In genomic region chr13:99313473-99313872, GRCh38 we compare ENCODE assay signal across 8 cellular contexts. TPM values are rescaled to one million over a fixed set of nuclear protein-coding genes. Genes with fewer than 3 reads are reported as not detected.
DNase-seq lines count a peak whose midpoint lies in the region; ATAC-seq and TF ChIP-seq lines count a peak whose summit lies in the region.

No MANE protein-coding gene starts in this region.

- RAD21 ChIA-PET in HCT116 (lab: Charles Lee; ENCODE audit: low non-redundant PET in 1 of 2, low total read pairs in 2 of 2, uncharacterized antibody in 2 of 2, unreplicated experiment in 2 of 2) = no interaction called here

- DNase-seq in AG10803 (ENCODE audit: low read depth) (peak; percentile 70), HCT116 (ENCODE audit: low read depth, low spot score) (no peak), brain microvascular endothelial cell (no peak), mucosa of descending colon (no peak), A673 (ENCODE audit: low spot score) (no peak), NCI-H510A treated with DMSO at 0.1 percent for 48 hours (lab: John Stamatoyannopoulos, UW) (no peak), hepatocyte (ENCODE audit: low spot score) (no peak)

- in situ Hi-C loops in brain microvascular endothelial cell (cut with HindIII; ENCODE audit: low pct_ligation_motif_present, low sequenced_read_pairs) = no loop called here

- no peak for TF ChIP-seq CTCF in AG10803 (conservative IDR thresholded peaks at IDR 0.05; ENCODE audit: low read length)
- TF ChIP-seq CTCF in HCT116 (IDR thresholded peaks at IDR 0.05 in 2 of 3, conservative IDR thresholded peaks at IDR 0.05 in 1 of 3; ENCODE audit: borderline replicate concordance in 1 of 3, insufficient read depth in 1 of 3, low read depth in 2 of 3, low read length in 2 of 3) = no peak
- no peak for TF ChIP-seq CTCF in brain microvascular endothelial cell (IDR thresholded peaks at IDR 0.05; ENCODE audit: low read depth, low read length, missing control alignments)
- no peak for TF ChIP-seq CTCF in mucosa of descending colon (IDR thresholded peaks at IDR 0.05)
- no peak for TF ChIP-seq CTCF in A673 (conservative IDR thresholded peaks at IDR 0.05; ENCODE audit: low read depth, low read length)
- TF ChIP-seq CTCF in hepatocyte (IDR thresholded peaks at IDR 0.05; ENCODE audit: poor library complexity) = no peak

- H3K4me1 ChIP-seq in HCT116 (ENCODE audit: control insufficient read depth in 1 of 2, insufficient read depth in 2 of 2, low read length in 2 of 2) = peaks cover 71 to 95% of the 10 kb centered on the region in 2 experiments
- peaks cover 9% of the 10 kb centered on the region for H3K4me1 ChIP-seq in mucosa of descending colon (ENCODE audit: low read depth)
- no peaks in the 10 kb centered on the region for H3K4me1 ChIP-seq in A673 (ENCODE audit: insufficient read depth, low read length, poor library complexity, severe bottlenecking)
- peaks cover 10% of the 10 kb centered on the region for H3K4me1 ChIP-seq in hepatocyte (ENCODE audit: insufficient read depth)

- H3K4me2 ChIP-seq in HCT116 (ENCODE audit: low read length) (peak overlapping the region; percentile 68), hepatocyte (no peak overlapping the region)

- H3K36me3 ChIP-seq in HCT116 (ENCODE audit: control insufficient read depth in 1 of 2, insufficient read depth in 2 of 2, low read length in 2 of 2) (0 out of 4 replicates have a peak, but pooled peaks cover 0 to 3% of the 10 kb centered on the region in 2 experiments), brain microvascular endothelial cell (replicated peaks) (no peaks in the 10 kb centered on the region), mucosa of descending colon (ENCODE audit: low read depth) (no peaks in the 10 kb centered on the region), A673 (ENCODE audit: insufficient read depth, low read length, poor library complexity, severe bottlenecking) (no peaks in the 10 kb centered on the region), hepatocyte (replicated peaks; ENCODE audit: insufficient read depth, low read depth) (no peaks in the 10 kb centered on the region)

- H2AFZ ChIP-seq in HCT116 (ENCODE audit: low read depth, low read length, poor library complexity, severe bottlenecking) (no peak overlapping the region), hepatocyte (no peak overlapping the region)

- TF ChIP-seq RAD21 in HCT116 (IDR thresholded peaks at IDR 0.05; ENCODE audit: low read depth) = no peak

- H3K9me2 ChIP-seq in HCT116 (ENCODE audit: insufficient read depth) (no peaks in the 10 kb centered on the region), hepatocyte (replicated peaks; ENCODE audit: insufficient read depth) (no peaks in the 10 kb centered on the region)

- peak overlapping the region; percentile 61 for H3K9ac ChIP-seq in HCT116 (ENCODE audit: low read length)

- ATAC-seq in HCT116 (no peak), mucosa of descending colon (peak; percentile 20)
- no peak for ATAC-seq in activated CD4-positive, CD25-positive, alpha-beta regulatory T cell treated with anti-CD3 and anti-CD28 coated beads, Interleukin-2, amount 50 U/mL, for 24 hours

- BruUV-seq in HCT116 (replicated peaks; lab: Mats Ljungman, UMichigan) (no TSS peak), A673 (replicated peaks; lab: Mats Ljungman, UMichigan) (no TSS peak)

- H3K27ac ChIP-seq in HCT116 (ENCODE audit: low read depth, low read length) = peak overlapping the region; percentile 70; the same call in 1 of the 2 replicates
- peak overlapping the region; percentile 95 for H3K27ac ChIP-seq in brain microvascular endothelial cell
- no peak overlapping the region for H3K27ac ChIP-seq in A673 (ENCODE audit: low read depth, low read length, poor library complexity, severe bottlenecking)
- H3K27ac ChIP-seq in hepatocyte = no peak overlapping the region

- intact Hi-C loops in HCT116 (cut with micrococcal nuclease) = no loop called here
- intact Hi-C loops in mucosa of descending colon (cut with DNase I, micrococcal nuclease) = no loop called here
- intact Hi-C loops in A673 (cut with micrococcal nuclease; ENCODE audit: unreplicated experiment) = no loop called here

- POLR2A ChIA-PET in HCT116 (lab: Charles Lee) (no interaction called here), A673 (lab: Charles Lee; ENCODE audit: low non-redundant PET) (no interaction called here)

- H3K9me3 ChIP-seq in HCT116 (ENCODE audit: control insufficient read depth in 1 of 2, insufficient read depth in 1 of 2, low read depth in 1 of 2, low read length in 2 of 2) = no peaks in the 10 kb centered on the region
- H3K9me3 ChIP-seq in mucosa of descending colon = no peaks in the 10 kb centered on the region
- no peaks in the 10 kb centered on the region for H3K9me3 ChIP-seq in A673 (ENCODE audit: low read depth, low read length, poor library complexity, severe bottlenecking)
- H3K9me3 ChIP-seq in hepatocyte (ENCODE audit: low read depth) = no peaks in the 10 kb centered on the region

- TF ChIP-seq POLR2A in HCT116 (IDR thresholded peaks at IDR 0.05; ENCODE audit: borderline replicate concordance, extremely low read depth, insufficient read depth, insufficient read length) = no peak

- H3K27me3 ChIP-seq in HCT116 (ENCODE audit: insufficient read depth, low read length) (no peaks in the 10 kb centered on the region), brain microvascular endothelial cell (replicated peaks) (no peaks in the 10 kb centered on the region), A673 (replicated peaks; ENCODE audit: insufficient read depth, low read depth, low read length, poor library complexity) (no peaks in the 10 kb centered on the region), hepatocyte (no peaks in the 10 kb centered on the region)

- peaks cover 28% of the 10 kb centered on the region; the same call in 1 of the 2 replicates for H3K79me2 ChIP-seq in HCT116 (ENCODE audit: insufficient read depth, low read length)
- peaks cover 7% of the 10 kb centered on the region for H3K79me2 ChIP-seq in hepatocyte

- 86% methylated on average over 3 of the region's 3 CpGs for WGBS in hepatocyte (ENCODE audit: low lambda C conversion rate, missing lambda C conversion rate)

- H4K20me1 ChIP-seq in HCT116 (ENCODE audit: insufficient read depth) (no peaks in the 10 kb centered on the region), hepatocyte (ENCODE audit: insufficient read depth, poor library complexity, severe bottlenecking) (no peaks in the 10 kb centered on the region)

- H3K4me3 ChIP-seq in AG10803 (ENCODE audit: low read length) (no peak overlapping the region), HCT116 (replicated peaks in 1 of 2; ENCODE audit: low read depth in 1 of 2, low read length in 2 of 2) (no peak overlapping the region), brain microvascular endothelial cell (ENCODE audit: low read depth, low read length) (no peak overlapping the region), mucosa of descending colon (no peak overlapping the region), A673 (ENCODE audit: low read depth, low read length, poor library complexity, severe bottlenecking) (no peak overlapping the region), hepatocyte (no peak overlapping the region)

- CTCF ChIA-PET in HCT116 (lab: Charles Lee) (no interaction called here), A673 (lab: Charles Lee) (no interaction called here)

TF ChIP-seq in HCT116, 20 proteins besides CTCF, POLR2A, EP300 and RAD21:
- TF ChIP-seq ELF1 (IDR thresholded peaks at IDR 0.05; ENCODE audit: borderline replicate concordance, low read depth) (no peak), SIN3A (IDR thresholded peaks at IDR 0.05; ENCODE audit: low read depth) (no peak), TCF7L2 (IDR thresholded peaks at IDR 0.05; ENCODE audit: borderline replicate concordance, extremely low read depth, insufficient read depth, insufficient read length) (no peak), EZH2phosphoT487 (IDR thresholded peaks at IDR 0.05; ENCODE audit: borderline replicate concordance) (no peak), ZBTB33 (IDR thresholded peaks at IDR 0.05; ENCODE audit: extremely low read depth, insufficient replicate concordance, low read length) (no peak), MAX (IDR thresholded peaks at IDR 0.05) (no peak), CEBPB (IDR thresholded peaks at IDR 0.05; ENCODE audit: low read depth) (no peak), ZNF274 (IDR thresholded peaks at IDR 0.05; ENCODE audit: low read depth, low read length) (no peak), JUND (IDR thresholded peaks at IDR 0.05) (no peak)

RNA-seq across cellular contexts. Expression of gene GPR183, which starts 6.3 kb away (rescaled TPM):
- total RNA-seq in HCT116 (2021; ENCODE audit: unreplicated experiment) = 0.30 TPM
- 0.13 and 0.19 TPM in 2 replicates for polyA plus RNA-seq in HCT116 (2012)
- 10 to 100 TPM in 1 of 3 donors, 1 to 10 TPM in 2; 1.6 to 15.3 (median 5.0) TPM for total RNA-seq in mucosa of descending colon
- total RNA-seq in A673 (2021) = not detected in 2 replicates
- 5.2 and 5.3 TPM in 2 replicates for total RNA-seq in hepatocyte
- 1.4 and 3.0 TPM in 2 replicates for polyA plus RNA-seq in hepatocyte

RNA-seq across cellular contexts. Expression of gene GPR18, which starts 55.3 kb away (rescaled TPM):
- total RNA-seq in HCT116 (2021; ENCODE audit: unreplicated experiment) (not detected), mucosa of descending colon (under 1 TPM; 0.35 to 0.60 (median 0.46) TPM), A673 (2021) (not detected in 2 replicates), hepatocyte (not detected in 2 replicates)
- polyA plus RNA-seq in HCT116 (2012) = 0.05 and 0.09 TPM in 2 replicates
- polyA plus RNA-seq in hepatocyte = 0.35 TPM in 1 of 2 replicates, not detected in the other

Comparison
In these comparisons a context has a peak if more than half of its experiments do, and no peak if none do; other contexts are left out.
1. H3K27ac ChIP-seq: peak in HCT116 (single experiment) and brain microvascular endothelial cell (single experiment); none in A673 (single experiment) and hepatocyte (single experiment).